ENCODE assay signal across 12 cellular contexts in the genomic region with DNA sequence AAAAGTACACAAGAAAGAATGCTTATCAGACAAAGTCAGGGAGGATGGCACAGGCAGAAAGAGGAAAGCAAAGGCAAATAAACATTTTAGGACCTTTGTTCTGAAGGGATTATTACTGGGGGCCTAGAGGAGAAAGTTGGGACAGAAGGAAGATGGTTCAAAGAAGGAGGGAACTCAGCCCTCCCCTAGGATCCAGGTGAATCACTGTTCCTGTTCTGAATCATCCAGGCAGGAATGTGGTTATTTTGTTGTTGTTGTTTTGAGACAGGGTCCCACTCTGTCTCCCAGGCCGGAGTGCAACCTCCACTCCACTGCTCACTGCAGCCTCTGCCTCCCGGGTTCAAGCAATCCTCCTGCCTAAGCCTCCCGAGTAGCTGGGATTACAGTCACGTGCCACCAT. TPM values are rescaled to one million over a fixed set of nuclear protein-coding genes. Genes with fewer than 3 reads are reported as not detected.
DNase-seq lines count a peak whose midpoint lies in the region; ATAC-seq and TF ChIP-seq lines count a peak whose summit lies in the region.
"Had no signal": no experiment of that assay in that cellular context is flagged by ENCODE, and none has a peak within 500 bp of the region (broad histone marks: within the 10 kb centered on the region; RNA-seq: fewer than 3 reads in every experiment).

No MANE protein-coding gene starts in this region.

- no peaks in the 10 kb centered on the region for H3K9me3 ChIP-seq in PC-9 (ENCODE audit: insufficient read depth, low read depth)

- no peaks in the 10 kb centered on the region for H3K9me2 ChIP-seq in PC-9 (ENCODE audit: insufficient read depth)

- H3K36me3 Mint-ChIP-seq in activated CD8-positive, alpha-beta memory T cell treated with anti-CD3 and anti-CD28 coated beads, Interleukin-2, amount 10 ng/mL, durations not matched to agents 7 days and 5 days: no peaks in the 10 kb centered on the region
- no peaks in the 10 kb centered on the region for H3K36me3 Mint-ChIP-seq in chondrocyte (ENCODE audit: low read depth)

- H4K20me1 ChIP-seq in PC-9 (ENCODE audit: insufficient read depth): no peaks in the 10 kb centered on the region
- H4K20me1 ChIP-seq: BLaER1 had no signal

- H3F3A ChIP-seq in PC-9 (ENCODE audit: insufficient read depth, low read depth): peaks cover 4% of the 10 kb centered on the region; the same call in 1 of the 2 replicates

- no peak for ATAC-seq in activated CD8-positive, alpha-beta memory T cell treated with anti-CD3 and anti-CD28 coated beads, Interleukin-2, amount 10 ng/mL, durations not matched to agents 7 days and 5 days
- peak; percentile 56 for ATAC-seq in foreskin keratinocyte

- H3K79me2 ChIP-seq in PC-9 (ENCODE audit: low read depth): no peaks in the 10 kb centered on the region

- CTCF ChIA-PET in activated CD8-positive, alpha-beta memory T cell treated with anti-CD3 and anti-CD28 coated beads, Interleukin-2, amount 10 ng/mL, durations not matched to agents 7 days and 5 days (lab: Charles Lee): interaction anchor here (1.7 kb wide), 1 partner anchor 197 kb away, joined by 9 read pairs; no protein-coding TSS in a partner anchor
- CTCF ChIA-PET in PC-9 (lab: Charles Lee): no interaction called here

- H2AFZ ChIP-seq in PC-9: no peak overlapping the region

- H3K4me3 ChIP-seq in PC-9: no peak overlapping the region
- H3K4me3 ChIP-seq: BLaER1 had no signal

- POLR2A ChIA-PET in PC-9 (lab: Charles Lee; ENCODE audit: unreplicated experiment): no interaction called here

- no peak overlapping the region for H3K27ac Mint-ChIP-seq in activated CD8-positive, alpha-beta memory T cell treated with anti-CD3 and anti-CD28 coated beads, Interleukin-2, amount 10 ng/mL, durations not matched to agents 7 days and 5 days
- no peak overlapping the region for H3K27ac Mint-ChIP-seq in chondrocyte (ENCODE audit: unreplicated experiment)

- H3K27ac ChIP-seq in PC-9 (no peak overlapping the region), foreskin keratinocyte (no peak overlapping the region)
- H3K27ac ChIP-seq: 22Rv1, BLaER1 had no signal

- TF ChIP-seq CTCF in PC-9 (conservative IDR thresholded peaks at IDR 0.05) (no peak), foreskin keratinocyte (conservative IDR thresholded peaks at IDR 0.05) (no peak), chondrocyte (IDR thresholded peaks at IDR 0.05) (no peak)

- H3K9me3 Mint-ChIP-seq in activated CD8-positive, alpha-beta memory T cell treated with anti-CD3 and anti-CD28 coated beads, Interleukin-2, amount 10 ng/mL, durations not matched to agents 7 days and 5 days (ENCODE audit: low read depth): peaks cover 2% of the 10 kb centered on the region
- no peaks in the 10 kb centered on the region for H3K9me3 Mint-ChIP-seq in chondrocyte (ENCODE audit: low read depth)

- H3K4me3 Mint-ChIP-seq in activated CD8-positive, alpha-beta memory T cell treated with anti-CD3 and anti-CD28 coated beads, Interleukin-2, amount 10 ng/mL, durations not matched to agents 7 days and 5 days: no peak overlapping the region
- H3K4me3 Mint-ChIP-seq in chondrocyte (ENCODE audit: unreplicated experiment): no peak overlapping the region
- H3K4me3 Mint-ChIP-seq: CD8-positive, alpha-beta memory T cell had no signal

- intact Hi-C loops in PC-9 (cut with micrococcal nuclease; ENCODE audit: unreplicated experiment): no loop called here

- H3K4me1 Mint-ChIP-seq in activated CD8-positive, alpha-beta memory T cell treated with anti-CD3 and anti-CD28 coated beads, Interleukin-2, amount 10 ng/mL, durations not matched to agents 7 days and 5 days: peaks cover 12% of the 10 kb centered on the region
- peaks cover 13% of the 10 kb centered on the region for H3K4me1 Mint-ChIP-seq in chondrocyte (ENCODE audit: low read depth)

- H3K27me3 ChIP-seq in PC-9 (ENCODE audit: insufficient read depth, low read depth) (no peaks in the 10 kb centered on the region), foreskin keratinocyte (no peaks in the 10 kb centered on the region)
- H3K27me3 ChIP-seq: BLaER1 had no signal

- H3K4me1 ChIP-seq in PC-9 (replicated peaks; ENCODE audit: insufficient read depth): peaks cover 25% of the 10 kb centered on the region
- peaks cover 3% of the 10 kb centered on the region for H3K4me1 ChIP-seq in foreskin keratinocyte

- BruUV-seq in PC-9 (replicated peaks; lab: Mats Ljungman, UMichigan): no TSS peak

- peak overlapping the region; percentile 4 for H3K4me2 ChIP-seq in PC-9

- H3K27me3 Mint-ChIP-seq in activated CD8-positive, alpha-beta memory T cell treated with anti-CD3 and anti-CD28 coated beads, Interleukin-2, amount 10 ng/mL, durations not matched to agents 7 days and 5 days: peaks cover 4% of the 10 kb centered on the region
- peaks cover 4% of the 10 kb centered on the region for H3K27me3 Mint-ChIP-seq in chondrocyte (ENCODE audit: low read depth)

- no peaks in the 10 kb centered on the region for H3K36me3 ChIP-seq in PC-9 (ENCODE audit: low read depth)
- H3K36me3 ChIP-seq: BLaER1 had no signal

- peak; percentile 27 for DNase-seq in activated CD8-positive, alpha-beta memory T cell treated with anti-CD3 and anti-CD28 coated beads, Interleukin-2, amount 10 ng/mL, durations not matched to agents 7 days and 5 days
- no peak for DNase-seq in activated CD8-positive, alpha-beta memory T cell treated with anti-CD3 and anti-CD28 coated beads, Interleukin-2, amount 50 U/mL, for 48 hours
- DNase-seq in PC-9: no peak
- DNase-seq in foreskin keratinocyte: no peak
- no peak for DNase-seq in anterior cingulate cortex (lab: John Stamatoyannopoulos, UW)
- DNase-seq in islet precursor cell: no peak
- no peak for DNase-seq in chondrocyte (ENCODE audit: low spot score)
- DNase-seq: CD8-positive, alpha-beta memory T cell; DMS53; IMR-90 had no signal

RNA-seq across cellular contexts. Expression of a gene that starts 38.5 kb away (rescaled TPM):
- total RNA-seq in activated CD8-positive, alpha-beta memory T cell treated with anti-CD3 and anti-CD28 coated beads, Interleukin-2, amount 10 ng/mL, durations not matched to agents 7 days and 5 days: 10 to 100 TPM in 1 of 2 experiments, 1 to 10 TPM in 1; 8.0 to 11.2 TPM
- total RNA-seq in PC-9 (2021) (14.8 and 17.0 TPM in 2 replicates), foreskin keratinocyte (10.2 and 16.5 TPM in 2 replicates), chondrocyte (14.5 to 21.0 TPM (median 19.5 TPM) in 3 replicates)
- polyA plus RNA-seq in foreskin keratinocyte: 8.0 and 11.9 TPM in 2 replicates
